ENCODE assay signal across 8 cellular contexts in genomic region chr19:12090807-12091206, GRCh38. TPM values are rescaled to one million over a fixed set of nuclear protein-coding genes. Genes with fewer than 3 reads are reported as not detected.
DNase-seq lines count a peak whose midpoint lies in the region; ATAC-seq and TF ChIP-seq lines count a peak whose summit lies in the region.

No MANE protein-coding gene starts in this region.

- ATAC-seq in HG03442 (IDR thresholded peaks at IDR 0.05; ENCODE audit: unreplicated experiment) = no peak

- TF ChIP-seq POLR2A in prostate gland (IDR thresholded peaks at IDR 0.05) (no peak), uterus (IDR thresholded peaks at IDR 0.05) (no peak)

- H3K4me1 Mint-ChIP-seq in glutamatergic neuron (ENCODE audit: low read depth, unreplicated experiment) = peaks cover 2% of the 10 kb centered on the region

- H3K27ac Mint-ChIP-seq in glutamatergic neuron (ENCODE audit: unreplicated experiment) = no peak overlapping the region

- H3K27me3 ChIP-seq in prostate gland (replicated peaks; ENCODE audit: insufficient read depth) (no peaks in the 10 kb centered on the region), uterus (no peaks in the 10 kb centered on the region)

- H3K36me3 Mint-ChIP-seq in glutamatergic neuron (ENCODE audit: unreplicated experiment) = peaks cover 4% of the 10 kb centered on the region

- H3K27ac ChIP-seq in 22Rv1 = no peak overlapping the region
- no peak overlapping the region for H3K27ac ChIP-seq in prostate gland
- H3K27ac ChIP-seq in uterus = no peak overlapping the region

- in situ Hi-C loops in GM13976 (cut with MboI; ENCODE audit: low sequenced_read_pairs, unreplicated experiment) = no loop called here

- no peak overlapping the region for H3K4me3 Mint-ChIP-seq in glutamatergic neuron (ENCODE audit: unreplicated experiment)

- DNase-seq in GM13976 (ENCODE audit: low spot score) = peak; percentile 78
- DNase-seq in RPMI8226 = peak; percentile 53
- DNase-seq in activated naive CD4-positive, alpha-beta T cell (lab: John Stamatoyannopoulos, UW) = peak in 3 of 4 experiments; percentile 21 to 30 (median 27)
- peak; percentile 82 for DNase-seq in glutamatergic neuron
- peak; percentile 35 for DNase-seq in prostate gland (ENCODE audit: low spot score)
- peak; percentile 39 to 52 for DNase-seq in uterus

- H3K36me3 ChIP-seq in prostate gland = no peaks in the 10 kb centered on the region
- no peaks in the 10 kb centered on the region for H3K36me3 ChIP-seq in uterus

- intact Hi-C loops in prostate gland (cut with DNase I) (loop anchor here (2.0 kb wide), 1 partner anchor 50 kb away; the partner anchor contains the start of gene ZNF20), uterus (cut with DNase I; ENCODE audit: low total_unique reads) (no loop called here)

- H3K4me3 ChIP-seq in prostate gland (no peak overlapping the region), uterus (no peak overlapping the region)

- peaks cover 2% of the 10 kb centered on the region for H3K9me3 Mint-ChIP-seq in glutamatergic neuron (ENCODE audit: unreplicated experiment)

- no peaks in the 10 kb centered on the region for H3K9me3 ChIP-seq in prostate gland
- no peaks in the 10 kb centered on the region for H3K9me3 ChIP-seq in uterus

- H3K4me1 ChIP-seq in prostate gland (replicated peaks) (no peaks in the 10 kb centered on the region), uterus (no peaks in the 10 kb centered on the region)

- TF ChIP-seq CTCF in 22Rv1 (IDR thresholded peaks at IDR 0.05) (peak; percentile 73), GM13976 (IDR thresholded peaks at IDR 0.05; ENCODE audit: borderline replicate concordance, control extremely low read depth, extremely low read depth, insufficient read depth, missing control alignments) (peak; percentile 65), glutamatergic neuron (IDR thresholded peaks at IDR 0.05; ENCODE audit: partially characterized antibody, unreplicated experiment) (peak; percentile 73), prostate gland (IDR thresholded peaks at IDR 0.05) (peak in 3 of 4 experiments; percentile 39 to 60 (median 55)), uterus (IDR thresholded peaks at IDR 0.05) (peak; percentile 37 to 51 (median 46))

- 55% methylated on average over 5 of the region's 5 CpGs for WGBS in prostate gland

- H3K27me3 Mint-ChIP-seq in glutamatergic neuron (ENCODE audit: unreplicated experiment) = no peaks in the 10 kb centered on the region

RNA-seq across cellular contexts. Expression of gene ZNF844, which starts 26.3 kb away (rescaled TPM):
- total RNA-seq in glutamatergic neuron (ENCODE audit: unreplicated experiment) (22.2 TPM), prostate gland (10 to 100 TPM; 13.4 to 16.2 TPM), uterus (10 to 100 TPM; 10.8 to 39.4 (median 16.6) TPM)

RNA-seq across cellular contexts. Expression of gene ZNF878, which starts 38.0 kb away (rescaled TPM):
- total RNA-seq in glutamatergic neuron (ENCODE audit: unreplicated experiment) (1.6 TPM), prostate gland (not detected), uterus (under 1 TPM in 3 of 4 donors, not detected in 1; 0.26 to 0.55 (median 0.28) TPM)

RNA-seq across cellular contexts. Expression of gene ZNF20, which starts 49.3 kb away (rescaled TPM):
- total RNA-seq in glutamatergic neuron (ENCODE audit: unreplicated experiment) = 8.1 TPM
- 1 to 10 TPM in 1 of 2 donors, not detected in 1; 6.0 TPM for total RNA-seq in prostate gland
- 10 to 100 TPM in 1 of 4 donors, 1 to 10 TPM in 1, not detected in 2; 5.0 to 15.7 TPM for total RNA-seq in uterus

RNA-seq across cellular contexts. Expression of gene ZNF433, which starts 55.3 kb away (rescaled TPM):
- total RNA-seq in glutamatergic neuron (ENCODE audit: unreplicated experiment) (4.5 TPM), prostate gland (10 to 100 TPM; 10.2 to 10.4 TPM), uterus (10 to 100 TPM in 2 of 4 donors, 1 to 10 TPM in 2; 1.5 to 13.5 (median 7.5) TPM)

Comparison
In these comparisons a context has a peak if more than half of its experiments do, and no peak if none do; other contexts are left out.
1. DNase-seq: peak in every context shown above with its lines; median percentile 82 in glutamatergic neuron; 78 in GM13976; 53 in RPMI8226; 46 in uterus; 35 in prostate gland; 27 in activated naive CD4-positive, alpha-beta T cell.